ENCODE assay signal across 26 cellular contexts in the genomic region with DNA sequence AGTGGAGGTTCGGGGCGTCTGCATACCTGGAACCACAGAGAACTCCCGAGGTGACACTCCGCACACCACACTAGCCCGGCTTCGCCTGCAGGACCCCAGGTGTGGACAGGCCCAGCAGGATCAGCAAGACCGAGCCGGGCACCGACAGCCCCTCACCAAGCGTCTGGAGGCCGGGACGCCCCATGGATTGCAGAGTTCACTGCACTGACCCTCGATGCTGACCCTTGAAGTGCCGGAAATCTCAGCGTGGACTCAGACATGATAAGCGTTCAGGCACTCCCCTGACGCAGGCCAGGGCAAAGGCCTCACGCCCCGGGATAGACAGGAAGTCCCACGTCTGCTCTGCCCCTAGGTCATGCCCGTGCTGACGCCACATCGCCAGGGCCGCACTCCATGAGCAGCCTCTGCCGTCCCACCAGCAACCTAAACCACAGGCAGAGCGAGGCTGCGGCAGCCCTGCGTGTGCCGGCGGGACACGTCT. TPM values are rescaled to one million over a fixed set of nuclear protein-coding genes. Genes with fewer than 3 reads are reported as not detected.
A peak's percentile ranks its signal among the peaks of the same experiment; 100 is the strongest.
DNase-seq lines count a peak whose midpoint lies in the region; ATAC-seq, FAIRE-seq and TF ChIP-seq lines count a peak whose summit lies in the region.
"Had no signal": no experiment of that assay in that cellular context is flagged by ENCODE, and none has a peak within 500 bp of the region (broad histone marks: within the 10 kb centered on the region; RNA-seq: fewer than 3 reads in every experiment).

No MANE protein-coding gene starts in this region.

- no peak overlapping the region; a peak in 1 of 4 replicates for H3K9ac ChIP-seq in K562 (ENCODE audit: insufficient read depth in 1 of 2, low read depth in 2 of 2, low read length in 2 of 2)

- no peak overlapping the region for H3K4me3 ChIP-seq in right atrium auricular region
- no peak overlapping the region for H3K4me3 ChIP-seq in K562
- H3K4me3 ChIP-seq in lower lobe of right lung, result no peak overlapping the region
- H3K4me3 ChIP-seq in H7 (ENCODE audit: insufficient read depth, low read depth, low read length), result no peak overlapping the region
- H3K4me3 ChIP-seq: gastroesophageal sphincter, thoracic aorta, vagina had no signal

- intact Hi-C loops in left cardiac atrium (cut with DNase I) (no loop called here), K562 (cut with micrococcal nuclease) (no loop called here), lower lobe of right lung (cut with DNase I) (no loop called here)

- no peak for TF ChIP-seq POLR2A in K562 (conservative IDR thresholded peaks at IDR 0.05)

- H3K36me3 ChIP-seq in right atrium auricular region (peaks cover 37% of the 10 kb centered on the region), K562 (ENCODE audit: control insufficient read depth, insufficient read depth, low read length) (peaks cover 70% of the 10 kb centered on the region; the same call in 2 of the 3 replicates), lower lobe of right lung (peaks cover 85% of the 10 kb centered on the region), H7 (replicated peaks; ENCODE audit: control insufficient read depth, insufficient read depth, low read length) (peaks cover 7% of the 10 kb centered on the region)

- H3K9me3 ChIP-seq in right atrium auricular region (no peaks in the 10 kb centered on the region), K562 (replicated peaks; ENCODE audit: control insufficient read depth, insufficient read depth, low read depth, low read length) (peaks cover 2% of the 10 kb centered on the region; the same call in 1 of the 2 replicates), lower lobe of right lung (no peaks in the 10 kb centered on the region)
- H3K9me3 ChIP-seq: gastroesophageal sphincter, thoracic aorta, vagina had no signal

- no peak for TF ChIP-seq EP300 in K562 (IDR thresholded peaks at IDR 0.05; ENCODE audit: low read length)

- H3K27me3 ChIP-seq in right atrium auricular region (no peaks in the 10 kb centered on the region), K562 (ENCODE audit: control insufficient read depth in 2 of 2, insufficient read depth in 2 of 2, low read length in 2 of 2) (no peaks in the 10 kb centered on the region), lower lobe of right lung (ENCODE audit: low read depth) (no peaks in the 10 kb centered on the region), H7 (ENCODE audit: control insufficient read depth, insufficient read depth, low read length) (no peaks in the 10 kb centered on the region)
- H3K27me3 ChIP-seq: gastroesophageal sphincter, vagina had no signal

- no peak for TF ChIP-seq RAD21 in K562 (CRISPR knock-in tag; conservative IDR thresholded peaks at IDR 0.05 in 1 of 2, IDR thresholded peaks at IDR 0.05 in 1 of 2)

- H3K27ac ChIP-seq in right atrium auricular region, result no peak overlapping the region
- no peak overlapping the region for H3K27ac ChIP-seq in K562 (ENCODE audit: extremely low read depth, low read depth, low read length)
- H3K27ac ChIP-seq in lower lobe of right lung, result no peak overlapping the region
- H3K27ac ChIP-seq: gastroesophageal sphincter, thoracic aorta, vagina had no signal

- in situ Hi-C loops in K562 (cut with MboI), result no loop called here

- no peaks in the 10 kb centered on the region for H4K20me1 ChIP-seq in K562 (replicated peaks; ENCODE audit: control insufficient read depth, insufficient read depth, low read length)

- no peak for FAIRE-seq in K562 (lab: Jason Lieb, UNC)
- FAIRE-seq: keratinocyte had no signal

- POLR2A ChIA-PET in K562 (lab: Yijun Ruan, JAX), result no interaction called here

- peak; percentile 7 for DNase-seq in left cardiac atrium
- no peak for DNase-seq in right atrium auricular region (ENCODE audit: low spot score)
- DNase-seq in K562 (ENCODE audit: extremely low read depth in 1 of 4, low spot score in 3 of 4), result no peak
- DNase-seq in lower lobe of right lung, result peak; percentile 41
- DNase-seq in retina, result no peak
- DNase-seq in H7, result no peak
- DNase-seq in HCEC 1CT, result no peak
- DNase-seq in AG08395 (ENCODE audit: low spot score), result no peak
- DNase-seq: activated CD4-positive, alpha-beta memory T cell treated with anti-CD3 and anti-CD28 coated beads, Interleukin-2, amount 10 ng/mL, durations not matched to agents 7 days and 5 days; activated gamma-delta T cell; activated T-cell treated with anti-CD3 and anti-CD28 coated beads for 4 hours; amniotic stem cell; cortex of kidney; EL; IMR-90; NCI-H446 treated with DMSO at 0.1 percent for 48 hours; OCI-M1; SHP77; stimulated activated CD4-positive, alpha-beta T cell treated with anti-CD3 and anti-CD28 coated beads, Interleukin-12 subunit alpha, Interleukin-12 subunit beta, amount 100 ng/mL, for 4 hours; stimulated activated CD4-positive, alpha-beta T cell treated with anti-CD3 and anti-CD28 coated beads, Interleukin-4, amount 100 ng/mL, for 24 hours; stimulated activated naive CD4-positive, alpha-beta T cell treated with Interleukin-2 at 50 U/mL for 16 hours had no signal

- H3K4me1 ChIP-seq in right atrium auricular region, result no peaks in the 10 kb centered on the region
- H3K4me1 ChIP-seq in K562 (replicated peaks in 1 of 2; ENCODE audit: control insufficient read depth in 2 of 2, insufficient read depth in 2 of 2, low read length in 2 of 2), result peaks cover 9 to 32% of the 10 kb centered on the region in 2 experiments; a peak in 4 of 5 replicates
- H3K4me1 ChIP-seq in lower lobe of right lung, result peaks cover 14% of the 10 kb centered on the region
- H3K4me1 ChIP-seq: vagina had no signal

- no TSS peak for BruUV-seq in K562 (replicated peaks; lab: Mats Ljungman, UMichigan)

- H3K9me1 ChIP-seq in K562 (ENCODE audit: control insufficient read depth, insufficient read depth, low read length), result no peaks in the 10 kb centered on the region

- TF ChIP-seq CTCF in right atrium auricular region (IDR thresholded peaks at IDR 0.05) (no peak), K562 (IDR thresholded peaks at IDR 0.05 in 2 of 3, conservative IDR thresholded peaks at IDR 0.05 in 1 of 3; ENCODE audit: insufficient read depth in 2 of 3, low read depth in 1 of 3, low read length in 3 of 3) (no peak), lower lobe of right lung (IDR thresholded peaks at IDR 0.05) (no peak)

- CTCF ChIA-PET in K562 (lab: Yijun Ruan, JAX; ENCODE audit: low intra/inter-chr PET ratio), result no interaction called here

- no peak overlapping the region for H3K4me2 ChIP-seq in K562 (ENCODE audit: insufficient read depth, low read length)

- 94% methylated on average over 31 of the region's 31 CpGs for WGBS in K562 (ENCODE audit: insufficient coverage, low coverage, missing lambda C conversion rate)

- ATAC-seq in left cardiac atrium, result no peak
- no peak for ATAC-seq in K562
- no peak for ATAC-seq in lower lobe of right lung
- ATAC-seq: gastroesophageal sphincter, right cardiac atrium had no signal

- no peak overlapping the region for H2AFZ ChIP-seq in K562 (ENCODE audit: low read depth, low read length)

- no peaks in the 10 kb centered on the region for H3K79me2 ChIP-seq in K562 (ENCODE audit: control insufficient read depth, insufficient read depth, low read length)

RNA-seq across cellular contexts. Expression of a gene that starts 26.0 kb away (rescaled TPM):
- total RNA-seq in left cardiac atrium (10 to 100 TPM; 14.9 to 16.2 TPM), right atrium auricular region (10 to 100 TPM; 13.4 to 15.9 TPM), K562 (2014; rRNA removed) (28.5 and 37.0 TPM in 2 replicates), K562 (2014; rRNA removed; fragmentation: Illumina TruSeq; extraction: Trizol) (14.0 and 14.6 TPM in 2 replicates), K562 (2015; rRNA removed; fragmentation: Illumina TruSeq; extraction: Trizol) (14.5 and 16.9 TPM in 2 replicates), K562 (2021) (31.7 and 32.8 TPM in 2 replicates), lower lobe of right lung (31.7 TPM)
- total RNA-seq in K562 (2011; cell fraction: chromatin; rRNA removed; ENCODE audit: low replicate concordance), result 55.6 and 73.7 TPM in 2 replicates
- total RNA-seq in K562 (2011; cell fraction: nucleolus; rRNA removed), result 44.2 and 45.9 TPM in 2 replicates
- total RNA-seq in K562 (2011; cell fraction: nucleoplasm; rRNA removed), result 35.3 and 39.0 TPM in 2 replicates
- polyA plus RNA-seq in K562 (2011; rRNA removed) (14.9 and 15.9 TPM in 2 replicates), K562 (2014; fragmentation: Illumina TruSeq; extraction: Trizol) (14.7 and 21.0 TPM in 2 replicates), K562 (2014; fragmentation: Nextera tagmentation; extraction: Ambion mirVana) (1 to 10 TPM in 1 of 2 experiments, under 1 TPM in 1; 0.77 to 1.9 TPM), K562 (2014; rRNA removed) (27.3 and 29.8 TPM in 2 replicates)
- 12.9 and 34.5 TPM in 2 replicates for polyA plus RNA-seq in K562 (2011; cell fraction: cytosol; rRNA removed)
- polyA plus RNA-seq in K562 (2011; cell fraction: nucleus; rRNA removed), result 22.1 and 40.2 TPM in 2 replicates
- polyA plus RNA-seq in K562 (2012), result 16.9 and 29.2 TPM in 2 replicates
- 16.2 and 17.6 TPM in 2 replicates for polyA minus RNA-seq in K562 (2011; rRNA and poly(A)+ RNA removed)
- 40.6 and 53.1 TPM in 2 replicates for polyA minus RNA-seq in K562 (2011; cell fraction: cytosol; rRNA and poly(A)+ RNA removed)
- polyA minus RNA-seq in K562 (2011; cell fraction: nucleus; rRNA and poly(A)+ RNA removed), result 21.0 and 22.3 TPM in 2 replicates
- total RNA-seq in H7 (2014; rRNA removed; shearing (Covaris generic)), result 20.2 and 24.0 TPM in 2 replicates

RNA-seq across cellular contexts. Expression of a gene that starts 51.8 kb away (rescaled TPM):
- under 1 TPM in 1 of 2 donors, not detected in 1; 0.09 TPM for total RNA-seq in left cardiac atrium
- not detected for total RNA-seq in right atrium auricular region
- total RNA-seq in K562 (2011; cell fraction: chromatin; rRNA removed; ENCODE audit: low replicate concordance), result 0.37 TPM in 1 of 2 replicates, not detected in the other
- 0.33 TPM in 1 of 2 replicates, not detected in the other for total RNA-seq in K562 (2011; cell fraction: nucleolus; rRNA removed)
- not detected in 2 replicates for total RNA-seq in K562 (2011; cell fraction: nucleoplasm; rRNA removed)
- total RNA-seq in K562 (2014; rRNA removed), result 0.16 and 0.18 TPM in 2 replicates
- not detected in 2 replicates for total RNA-seq in K562 (2014; rRNA removed; fragmentation: Illumina TruSeq; extraction: Trizol)
- total RNA-seq in K562 (2015; rRNA removed; fragmentation: Illumina TruSeq; extraction: Trizol), result not detected in 2 replicates
- total RNA-seq in K562 (2021), result 0.07 and 0.11 TPM in 2 replicates
- 0.03 TPM in 1 of 2 replicates, not detected in the other for polyA plus RNA-seq in K562 (2011; rRNA removed)
- 0.03 and 0.12 TPM in 2 replicates for polyA plus RNA-seq in K562 (2011; cell fraction: cytosol; rRNA removed)
- 0.08 and 0.09 TPM in 2 replicates for polyA plus RNA-seq in K562 (2011; cell fraction: nucleus; rRNA removed)
- 0.11 and 0.12 TPM in 2 replicates for polyA plus RNA-seq in K562 (2012)
- polyA plus RNA-seq in K562 (2014; fragmentation: Illumina TruSeq; extraction: Trizol), result not detected in 2 replicates
- not detected for polyA plus RNA-seq in K562 (2014; fragmentation: Nextera tagmentation; extraction: Ambion mirVana)
- polyA plus RNA-seq in K562 (2014; rRNA removed), result not detected in 2 replicates
- polyA minus RNA-seq in K562 (2011; rRNA and poly(A)+ RNA removed), result not detected in 2 replicates
- not detected in 2 replicates for polyA minus RNA-seq in K562 (2011; cell fraction: cytosol; rRNA and poly(A)+ RNA removed)
- polyA minus RNA-seq in K562 (2011; cell fraction: nucleus; rRNA and poly(A)+ RNA removed), result not detected in 2 replicates
- total RNA-seq in lower lobe of right lung, result 0.50 TPM
- 0.07 and 0.10 TPM in 2 replicates for total RNA-seq in H7 (2014; rRNA removed; shearing (Covaris generic))
- total RNA-seq: activated CD4-positive, alpha-beta memory T cell treated with anti-CD3 and anti-CD28 coated beads, Interleukin-2, amount 10 ng/mL, durations not matched to agents 7 days and 5 days; vagina had no signal
- polyA plus RNA-seq: keratinocyte had no signal

Comparison
In these comparisons a context has a peak if more than half of its experiments do, and no peak if none do; other contexts are left out.
1. DNase-seq: peak in left cardiac atrium (single experiment) and lower lobe of right lung (single experiment); none in right atrium auricular region (single experiment), K562 (0 of 4), retina (single experiment), H7 (single experiment), HCEC 1CT (single experiment) and AG08395 (single experiment).